In the genomic region with DNA sequence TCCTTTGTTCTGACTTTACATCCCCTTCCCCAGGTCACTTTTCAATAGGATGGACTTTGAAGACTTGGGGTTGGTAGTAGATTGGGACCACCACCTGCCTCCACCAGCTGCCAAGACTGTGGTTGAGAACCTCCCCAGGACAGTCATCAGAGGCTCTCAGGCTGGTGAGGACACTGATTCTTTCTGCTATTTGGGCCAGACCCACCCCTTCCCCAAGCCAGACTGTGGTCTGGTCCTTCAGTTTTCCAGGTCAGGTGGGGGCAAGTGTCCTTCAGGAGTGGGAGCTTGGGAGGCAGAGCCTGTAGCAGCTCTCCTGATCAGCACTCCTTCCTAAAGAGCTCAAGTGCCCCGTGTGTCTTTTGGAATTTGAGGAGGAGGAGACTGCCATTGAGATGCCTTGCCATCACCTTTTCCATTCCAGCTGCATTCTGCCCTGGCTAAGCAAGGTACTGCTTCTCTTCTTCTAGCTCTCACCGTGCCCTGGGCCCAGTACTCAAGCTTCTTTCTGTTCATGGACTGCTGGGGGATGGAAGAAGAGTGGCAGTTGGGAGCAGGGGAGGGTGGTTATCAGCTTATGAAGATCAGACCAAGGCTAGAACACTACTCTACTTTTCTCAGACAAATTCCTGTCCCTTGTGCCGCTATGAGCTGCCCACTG, we compare ENCODE assay signal across 8 cellular contexts. TPM values are rescaled to one million over a fixed set of nuclear protein-coding genes. Genes with fewer than 3 reads are reported as not detected.
DNase-seq lines count a peak whose midpoint lies in the region; ATAC-seq and TF ChIP-seq lines count a peak whose summit lies in the region.
"Had no signal": no experiment of that assay in that cellular context is flagged by ENCODE, and none has a peak within 500 bp of the region (broad histone marks: within the 10 kb centered on the region; RNA-seq: fewer than 3 reads in every experiment).

No MANE protein-coding gene starts in this region.

- intact Hi-C loops in activated CD4-positive, alpha-beta memory T cell treated with anti-CD3 and anti-CD28 coated beads for 36 hours (cut with micrococcal nuclease) = loop anchor here (5.0 kb wide), 1 partner anchor 269 kb away; the partner anchor contains the start of gene TGOLN2

- no peaks in the 10 kb centered on the region for H3K27me3 Mint-ChIP-seq in activated CD4-positive, alpha-beta memory T cell treated with anti-CD3 and anti-CD28 coated beads for 36 hours

- no peaks in the 10 kb centered on the region for H3K9me3 ChIP-seq in HEK293 (ENCODE audit: control insufficient read depth, insufficient read depth, low read depth, low read length)
- H3K9me3 ChIP-seq in iPS-18a (ENCODE audit: control insufficient read depth, low read depth, low read length) = no peaks in the 10 kb centered on the region

- ATAC-seq in stimulated activated effector memory CD8-positive, alpha-beta T cell treated with anti-CD3 and anti-CD28 coated beads, Interleukin-12 subunit alpha, Interleukin-12 subunit beta, amount 100 ng/mL, for 72 hours = no peak

- CTCF ChIA-PET in HEK293 (lab: Yijun Ruan, JAX) = interaction anchor here (0.6 to 1.2 kb wide), 3 partner anchors 9 to 35 kb away, joined by 3 to 4 read pairs (median 3); partner anchors contain the start of gene USP39
- CTCF ChIA-PET in activated CD4-positive, alpha-beta memory T cell treated with anti-CD3 and anti-CD28 coated beads for 36 hours (lab: Charles Lee) = interaction anchor here (1.4 to 4.1 kb wide), 5 partner anchors 12 to 213 kb away, joined by 3 to 16 read pairs (median 10); partner anchors contain the start of gene VAMP5

- H3K4me1 ChIP-seq in HEK293 (ENCODE audit: control insufficient read depth, insufficient read depth, low read length) (0 out of 2 replicates have a peak, but pooled peaks cover 3% of the 10 kb centered on the region), iPS-18a (ENCODE audit: control insufficient read depth, low read depth, low read length) (no peaks in the 10 kb centered on the region)

- peaks cover 10% of the 10 kb centered on the region for H3K36me3 Mint-ChIP-seq in activated CD4-positive, alpha-beta memory T cell treated with anti-CD3 and anti-CD28 coated beads for 36 hours
- peaks cover 53% of the 10 kb centered on the region for H3K36me3 Mint-ChIP-seq in stimulated activated effector memory CD8-positive, alpha-beta T cell treated with anti-CD3 and anti-CD28 coated beads, Interleukin-12 subunit alpha, Interleukin-12 subunit beta, amount 100 ng/mL, for 72 hours

- no peaks in the 10 kb centered on the region for H3K27me3 ChIP-seq in iPS-18a (ENCODE audit: control insufficient read depth, insufficient read depth, low read length)

- peak overlapping the region; percentile 74 for H3K4me3 ChIP-seq in HEK293 (ENCODE audit: low read depth, low read length)
- peak overlapping the region; percentile 86 for H3K4me3 ChIP-seq in iPS-18a (ENCODE audit: low read length)

- H3K9ac ChIP-seq in iPS-18a (ENCODE audit: low read length) = no peak overlapping the region

- H3K36me3 ChIP-seq in HEK293 (ENCODE audit: control insufficient read depth in 2 of 2, insufficient read depth in 1 of 2, low read length in 2 of 2) (peaks cover 7 to 35% of the 10 kb centered on the region in 2 experiments; a peak in 2 of 3 replicates), iPS-18a (ENCODE audit: control insufficient read depth, low read depth, low read length) (peaks cover 15% of the 10 kb centered on the region)

- peak overlapping the region; percentile 95 for H3K27ac Mint-ChIP-seq in activated CD4-positive, alpha-beta memory T cell treated with anti-CD3 and anti-CD28 coated beads for 36 hours
- peak overlapping the region; percentile 99 for H3K27ac Mint-ChIP-seq in stimulated activated effector memory CD8-positive, alpha-beta T cell treated with anti-CD3 and anti-CD28 coated beads, Interleukin-12 subunit alpha, Interleukin-12 subunit beta, amount 100 ng/mL, for 72 hours

- no peak for DNase-seq in activated CD4-positive, alpha-beta memory T cell treated with anti-CD3 and anti-CD28 coated beads for 36 hours
- DNase-seq in stimulated activated effector memory CD8-positive, alpha-beta T cell treated with anti-CD3 and anti-CD28 coated beads, Interleukin-12 subunit alpha, Interleukin-12 subunit beta, amount 100 ng/mL, for 72 hours (ENCODE audit: low spot score in 2 of 2) = no peak
- DNase-seq in GM20000 (ENCODE audit: low spot score) (no peak), GF-D8 (lab: John Stamatoyannopoulos, UW) (no peak), NCI-H2196 (lab: John Stamatoyannopoulos, UW; ENCODE audit: unreplicated experiment) (no peak)
- DNase-seq: NCI-H526 treated with DMSO at 0.1 percent for 48 hours had no signal

- H3K4me1 Mint-ChIP-seq in activated CD4-positive, alpha-beta memory T cell treated with anti-CD3 and anti-CD28 coated beads for 36 hours (ENCODE audit: low read depth) = peaks cover 26% of the 10 kb centered on the region
- peaks cover 52% of the 10 kb centered on the region for H3K4me1 Mint-ChIP-seq in stimulated activated effector memory CD8-positive, alpha-beta T cell treated with anti-CD3 and anti-CD28 coated beads, Interleukin-12 subunit alpha, Interleukin-12 subunit beta, amount 100 ng/mL, for 72 hours

- TF ChIP-seq CTCF in HEK293 (tag by site-specific recombination; IDR thresholded peaks at IDR 0.05) = no peak
- TF ChIP-seq CTCF in GM20000 (IDR thresholded peaks at IDR 0.05; ENCODE audit: extremely low read depth, missing control alignments) = no peak

- no peaks in the 10 kb centered on the region for H3K9me3 Mint-ChIP-seq in activated CD4-positive, alpha-beta memory T cell treated with anti-CD3 and anti-CD28 coated beads for 36 hours
- no peaks in the 10 kb centered on the region for H3K9me3 Mint-ChIP-seq in stimulated activated effector memory CD8-positive, alpha-beta T cell treated with anti-CD3 and anti-CD28 coated beads, Interleukin-12 subunit alpha, Interleukin-12 subunit beta, amount 100 ng/mL, for 72 hours

- H3K27ac ChIP-seq in HEK293 (ENCODE audit: extremely low read depth, low read depth, low read length) (no peak overlapping the region), iPS-18a (ENCODE audit: low read length) (no peak overlapping the region)

- POLR2A ChIA-PET in HEK293 (lab: Yijun Ruan, JAX) = interaction anchor here (1.3 to 4.1 kb wide), 8 partner anchors 9 to 242 kb away, joined by 3 to 43 read pairs (median 16); partner anchors contain the start of genes C2orf68, ELMOD3, GGCX and RETSAT
- POLR2A ChIA-PET in activated CD4-positive, alpha-beta memory T cell treated with anti-CD3 and anti-CD28 coated beads for 36 hours (lab: Charles Lee) = interaction anchor here (1.4 to 3.8 kb wide), 6 partner anchors 8 to 269 kb away, joined by 4 to 20 read pairs (median 13); partner anchors contain the start of genes C2orf68, ELMOD3, RETSAT and TGOLN2

- H3K4me3 Mint-ChIP-seq in activated CD4-positive, alpha-beta memory T cell treated with anti-CD3 and anti-CD28 coated beads for 36 hours = peak overlapping the region; percentile 97
- H3K4me3 Mint-ChIP-seq in stimulated activated effector memory CD8-positive, alpha-beta T cell treated with anti-CD3 and anti-CD28 coated beads, Interleukin-12 subunit alpha, Interleukin-12 subunit beta, amount 100 ng/mL, for 72 hours = peak overlapping the region; percentile 99

TF ChIP-seq in HEK293, 187 proteins besides CTCF, POLR2A, EP300 and RAD21:
- no peak for TF ChIP-seq YY2 (tag by site-specific recombination; IDR thresholded peaks at IDR 0.05)
- TF ChIP-seq KLF1 (tag by site-specific recombination; IDR thresholded peaks at IDR 0.05) = no peak
- TF ChIP-seq, protein P1, sequence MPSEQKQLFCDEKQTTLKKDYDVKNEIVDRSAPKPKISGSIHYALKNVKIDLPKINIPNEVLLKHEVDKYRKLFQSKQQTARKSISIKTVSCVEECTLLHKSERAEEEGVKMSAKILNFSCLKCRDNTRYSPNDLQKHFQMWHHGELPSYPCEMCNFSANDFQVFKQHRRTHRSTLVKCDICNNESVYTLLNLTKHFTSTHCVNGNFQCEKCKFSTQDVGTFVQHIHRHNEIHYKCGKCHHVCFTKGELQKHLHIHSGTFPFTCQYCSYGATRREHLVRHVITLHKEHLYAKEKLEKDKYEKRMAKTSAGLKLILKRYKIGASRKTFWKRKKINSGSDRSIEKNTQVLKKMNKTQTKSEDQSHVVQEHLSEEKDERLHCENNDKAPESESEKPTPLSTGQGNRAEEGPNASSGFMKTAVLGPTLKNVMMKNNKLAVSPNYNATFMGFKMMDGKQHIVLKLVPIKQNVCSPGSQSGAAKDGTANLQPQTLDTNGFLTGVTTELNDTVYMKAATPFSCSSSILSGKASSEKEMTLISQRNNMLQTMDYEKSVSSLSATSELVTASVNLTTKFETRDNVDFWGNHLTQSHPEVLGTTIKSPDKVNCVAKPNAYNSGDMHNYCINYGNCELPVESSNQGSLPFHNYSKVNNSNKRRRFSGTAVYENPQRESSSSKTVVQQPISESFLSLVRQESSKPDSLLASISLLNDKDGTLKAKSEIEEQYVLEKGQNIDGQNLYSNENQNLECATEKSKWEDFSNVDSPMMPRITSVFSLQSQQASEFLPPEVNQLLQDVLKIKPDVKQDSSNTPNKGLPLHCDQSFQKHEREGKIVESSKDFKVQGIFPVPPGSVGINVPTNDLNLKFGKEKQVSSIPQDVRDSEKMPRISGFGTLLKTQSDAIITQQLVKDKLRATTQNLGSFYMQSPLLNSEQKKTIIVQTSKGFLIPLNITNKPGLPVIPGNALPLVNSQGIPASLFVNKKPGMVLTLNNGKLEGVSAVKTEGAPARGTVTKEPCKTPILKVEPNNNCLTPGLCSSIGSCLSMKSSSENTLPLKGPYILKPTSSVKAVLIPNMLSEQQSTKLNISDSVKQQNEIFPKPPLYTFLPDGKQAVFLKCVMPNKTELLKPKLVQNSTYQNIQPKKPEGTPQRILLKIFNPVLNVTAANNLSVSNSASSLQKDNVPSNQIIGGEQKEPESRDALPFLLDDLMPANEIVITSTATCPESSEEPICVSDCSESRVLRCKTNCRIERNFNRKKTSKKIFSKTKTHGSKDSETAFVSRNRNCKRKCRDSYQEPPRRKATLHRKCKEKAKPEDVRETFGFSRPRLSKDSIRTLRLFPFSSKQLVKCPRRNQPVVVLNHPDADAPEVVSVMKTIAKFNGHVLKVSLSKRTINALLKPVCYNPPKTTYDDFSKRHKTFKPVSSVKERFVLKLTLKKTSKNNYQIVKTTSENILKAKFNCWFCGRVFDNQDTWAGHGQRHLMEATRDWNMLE (tag by site-specific recombination; conservative IDR thresholded peaks at IDR 0.05; ENCODE audit: low read depth) = no peak
- no peak for TF ChIP-seq HOXC10 (CRISPR knock-in tag; IDR thresholded peaks at IDR 0.05)

RNA-seq across cellular contexts. Expression of gene RNF181, which starts 1.1 kb away (rescaled TPM):
- 100 to 1,000 TPM; 120 to 124 TPM for total RNA-seq in activated CD4-positive, alpha-beta memory T cell treated with anti-CD3 and anti-CD28 coated beads for 36 hours

RNA-seq across cellular contexts. Expression of gene TMEM150A, which starts 5.9 kb away (rescaled TPM):
- total RNA-seq in activated CD4-positive, alpha-beta memory T cell treated with anti-CD3 and anti-CD28 coated beads for 36 hours = 1 to 10 TPM; 1.2 to 1.6 TPM

RNA-seq across cellular contexts. Expression of gene VAMP5, which starts 12.4 kb away (rescaled TPM):
- 10 to 100 TPM; 49.7 to 51.9 TPM for total RNA-seq in activated CD4-positive, alpha-beta memory T cell treated with anti-CD3 and anti-CD28 coated beads for 36 hours

RNA-seq across cellular contexts. Expression of gene C2orf68, which starts 15.3 kb away (rescaled TPM):
- total RNA-seq in activated CD4-positive, alpha-beta memory T cell treated with anti-CD3 and anti-CD28 coated beads for 36 hours = 10 to 100 TPM; 36.3 to 39.1 TPM

RNA-seq across cellular contexts. Expression of gene VAMP8, which starts 19.2 kb away (rescaled TPM):
- total RNA-seq in activated CD4-positive, alpha-beta memory T cell treated with anti-CD3 and anti-CD28 coated beads for 36 hours = 100 to 1,000 TPM; 112 to 114 TPM
